Comparison of ENCODE assay signal across 8 cellular contexts in genomic region chr6:27156874-27157460, GRCh38.
DNase-seq lines count a peak whose midpoint lies in the region; ATAC-seq, FAIRE-seq and TF ChIP-seq lines count a peak whose summit lies in the region.

No MANE protein-coding gene starts in this region.

- TF ChIP-seq CTCF in A673 (conservative IDR thresholded peaks at IDR 0.05; ENCODE audit: low read depth, low read length), result no peak
- no peak for TF ChIP-seq CTCF in K562 (IDR thresholded peaks at IDR 0.05 in 2 of 3, conservative IDR thresholded peaks at IDR 0.05 in 1 of 3; ENCODE audit: insufficient read depth in 2 of 3, low read depth in 1 of 3, low read length in 3 of 3)
- TF ChIP-seq CTCF in lung (IDR thresholded peaks at IDR 0.05; ENCODE audit: control extremely low read depth, extremely low read depth), result no peak

- H3K4me1 ChIP-seq in A673 (ENCODE audit: insufficient read depth, low read length, poor library complexity, severe bottlenecking), result no peaks in the 10 kb centered on the region
- peaks cover 10% of the 10 kb centered on the region in 2 experiments; a peak in 3 of 5 replicates for H3K4me1 ChIP-seq in K562 (replicated peaks in 1 of 2; ENCODE audit: control insufficient read depth in 2 of 2, insufficient read depth in 2 of 2, low read length in 2 of 2)
- H3K4me1 ChIP-seq in lung (ENCODE audit: control insufficient read depth in 2 of 2, insufficient read depth in 2 of 2, low read length in 2 of 2), result peaks cover 0 to 5% of the 10 kb centered on the region in 2 donors

- peak overlapping the region; percentile 70 to 91 for H3K9ac ChIP-seq in K562 (ENCODE audit: insufficient read depth in 1 of 2, low read depth in 2 of 2, low read length in 2 of 2)

- CTCF ChIA-PET in A673 (lab: Charles Lee), result no interaction called here
- CTCF ChIA-PET in K562 (lab: Yijun Ruan, JAX; ENCODE audit: low intra/inter-chr PET ratio), result interaction anchor here (0.6 to 2.8 kb wide), 8 partner anchors 25 to 983 kb away, joined by 3 to 16 read pairs (median 3); no protein-coding TSS in a partner anchor

- in situ Hi-C loops in K562 (cut with MboI), result no loop called here

- 27% methylated on average over 15 of the region's 15 CpGs for WGBS in K562 (ENCODE audit: insufficient coverage, low coverage, missing lambda C conversion rate)
- WGBS in lung, 2 donors, result 35 to 37% methylated on average over 15 of the region's 15 CpGs

- H3K4me3 ChIP-seq in A673 (ENCODE audit: low read depth, low read length, poor library complexity, severe bottlenecking) (peak overlapping the region; percentile 53), H7 (ENCODE audit: insufficient read depth, low read depth, low read length) (peak overlapping the region; percentile 54), K562 (peak overlapping the region; percentile 54), lung (no peak overlapping the region)

- no peaks in the 10 kb centered on the region for H3K79me2 ChIP-seq in K562 (ENCODE audit: control insufficient read depth, insufficient read depth, low read length)

- H3K27me3 ChIP-seq in A673 (replicated peaks; ENCODE audit: insufficient read depth, low read depth, low read length, poor library complexity), result no peaks in the 10 kb centered on the region
- no peaks in the 10 kb centered on the region; the same call in 1 of the 2 replicates for H3K27me3 ChIP-seq in H7 (ENCODE audit: control insufficient read depth, insufficient read depth, low read length)
- no peaks in the 10 kb centered on the region for H3K27me3 ChIP-seq in K562 (ENCODE audit: control insufficient read depth in 2 of 2, insufficient read depth in 2 of 2, low read length in 2 of 2)
- H3K27me3 ChIP-seq in lung (ENCODE audit: control insufficient read depth, insufficient read depth), result no peaks in the 10 kb centered on the region

- H3K36me3 ChIP-seq in A673 (ENCODE audit: insufficient read depth, low read length, poor library complexity, severe bottlenecking) (no peaks in the 10 kb centered on the region), H7 (replicated peaks; ENCODE audit: control insufficient read depth, insufficient read depth, low read length) (no peaks in the 10 kb centered on the region), K562 (ENCODE audit: control insufficient read depth, insufficient read depth, low read length) (no peaks in the 10 kb centered on the region), lung (ENCODE audit: control insufficient read depth in 2 of 2, insufficient read depth in 2 of 2, low read length in 2 of 2) (no peaks in the 10 kb centered on the region)

- no TSS peak for BruUV-seq in A673 (replicated peaks; lab: Mats Ljungman, UMichigan)
- no TSS peak for BruUV-seq in K562 (replicated peaks; lab: Mats Ljungman, UMichigan)

- no peaks in the 10 kb centered on the region for H4K20me1 ChIP-seq in K562 (replicated peaks; ENCODE audit: control insufficient read depth, insufficient read depth, low read length)

- peak; percentile 16; the same call in 2 of the 3 replicates for ATAC-seq in K562
- peak; percentile 15 for ATAC-seq in lung (ENCODE audit: insufficient read depth, low FRiP score)
- ATAC-seq in GM19324 (IDR thresholded peaks at IDR 0.05; ENCODE audit: low FRiP score, unreplicated experiment), result no peak
- ATAC-seq in HG03354 (IDR thresholded peaks at IDR 0.05; ENCODE audit: poor library complexity, severe bottlenecking, unreplicated experiment), result no peak
- ATAC-seq in GM21381 (IDR thresholded peaks at IDR 0.05; ENCODE audit: unreplicated experiment), result no peak
- no peak for ATAC-seq in GM18498 (IDR thresholded peaks at IDR 0.05; ENCODE audit: unreplicated experiment)

- no peaks in the 10 kb centered on the region for H3K9me1 ChIP-seq in K562 (ENCODE audit: control insufficient read depth, insufficient read depth, low read length)

- no peak for TF ChIP-seq POLR2A in K562 (conservative IDR thresholded peaks at IDR 0.05)

- no peak for TF ChIP-seq EP300 in K562 (IDR thresholded peaks at IDR 0.05; ENCODE audit: low read length)

- no peaks in the 10 kb centered on the region for H3K9me3 ChIP-seq in A673 (ENCODE audit: low read depth, low read length, poor library complexity, severe bottlenecking)
- no peaks in the 10 kb centered on the region for H3K9me3 ChIP-seq in K562 (replicated peaks; ENCODE audit: control insufficient read depth, insufficient read depth, low read depth, low read length)
- no peaks in the 10 kb centered on the region for H3K9me3 ChIP-seq in lung (ENCODE audit: control insufficient read depth in 2 of 2, insufficient read depth in 1 of 2, low read length in 1 of 2)

- H3K4me2 ChIP-seq in K562 (ENCODE audit: insufficient read depth, low read length), result peak overlapping the region; percentile 91

- peak overlapping the region; percentile 93 for H2AFZ ChIP-seq in K562 (ENCODE audit: low read depth, low read length)

- TF ChIP-seq RAD21 in K562 (CRISPR knock-in tag; conservative IDR thresholded peaks at IDR 0.05 in 1 of 2, IDR thresholded peaks at IDR 0.05 in 1 of 2), result no peak

- no peak for FAIRE-seq in K562 (lab: Jason Lieb, UNC)

- POLR2A ChIA-PET in A673 (lab: Charles Lee; ENCODE audit: low non-redundant PET), result no interaction called here
- POLR2A ChIA-PET in K562 (lab: Yijun Ruan, JAX), result interaction anchor here (0.6 to 4.6 kb wide), 7 partner anchors 10 to 668 kb away, joined by 3 to 69 read pairs (median 4); a partner anchor contains a TSS

- DNase-seq in A673 (ENCODE audit: low spot score) (no peak), H7 (no peak), K562 (ENCODE audit: extremely low read depth in 1 of 4, low spot score in 3 of 4) (no peak), lung (ENCODE audit: low spot score) (no peak)

- intact Hi-C loops in A673 (cut with micrococcal nuclease; ENCODE audit: unreplicated experiment) (no loop called here), K562 (cut with micrococcal nuclease) (loop anchor here (1.0 to 5.0 kb wide), 2 partner anchors 8 to 345 kb away; no protein-coding TSS in a partner anchor)

- no peak overlapping the region for H3K27ac ChIP-seq in A673 (ENCODE audit: low read depth, low read length, poor library complexity, severe bottlenecking)
- H3K27ac ChIP-seq in K562 (ENCODE audit: extremely low read depth, low read depth, low read length), result peak overlapping the region; percentile 46
- peak overlapping the region in 1 of 2 donors; percentile 15 for H3K27ac ChIP-seq in lung (ENCODE audit: low read depth in 1 of 2, low read length in 1 of 2)

TF ChIP-seq in K562, 482 proteins besides CTCF, POLR2A, EP300 and RAD21 (continues in another document):
- no peak for TF ChIP-seq ZNF280A (IDR thresholded peaks at IDR 0.05; ENCODE audit: low read depth, partially characterized antibody)
- peak; percentile 47; the same call in 1 of the 2 replicates for TF ChIP-seq ELF4 (CRISPR knock-in tag; IDR thresholded peaks at IDR 0.05)
- peak; percentile 82 for TF ChIP-seq NBN (IDR thresholded peaks at IDR 0.05; ENCODE audit: low read depth)
- no peak for TF ChIP-seq CBX2 (IDR thresholded peaks at IDR 0.05; ENCODE audit: insufficient read depth, low read length, poor library complexity, severe bottlenecking)
- TF ChIP-seq MLX (CRISPR knock-in tag; conservative IDR thresholded peaks at IDR 0.05), result no peak
- peak in 1 of 2 experiments; percentile 26 for TF ChIP-seq NCOA2 (IDR thresholded peaks at IDR 0.05; ENCODE audit: partially characterized antibody in 2 of 2)
- no peak for TF ChIP-seq EWSR1 (IDR thresholded peaks at IDR 0.05; ENCODE audit: borderline replicate concordance, low read depth, partially characterized antibody)
- no peak for TF ChIP-seq MAFK (IDR thresholded peaks at IDR 0.05; ENCODE audit: low read length)
- no peak for TF ChIP-seq NR0B1 (IDR thresholded peaks at IDR 0.05; ENCODE audit: partially characterized antibody)
- no peak for TF ChIP-seq GTF2F1 (IDR thresholded peaks at IDR 0.05; ENCODE audit: low read depth, low read length)
- 0 out of 4 replicates have a peak, but pooled peaks have one; percentile 61 to 82 for TF ChIP-seq MCM7 (IDR thresholded peaks at IDR 0.05)
- TF ChIP-seq KDM1A (IDR thresholded peaks at IDR 0.05), result 0 out of 4 replicates have a peak, but pooled peaks of 1 of the 2 experiments have one; percentile 20

Comparison
In these comparisons a context has a peak if more than half of its experiments do, and no peak if none do; other contexts are left out.
1. ATAC-seq: peak in K562 (single experiment) and lung (single experiment); none in GM19324 (single experiment), HG03354 (single experiment), GM21381 (single experiment) and GM18498 (single experiment).